In genomic region chr3:13214847-13215472, GRCh38 we compare ENCODE assay signal across 23 cellular contexts.
DNase-seq lines count a peak whose midpoint lies in the region; ATAC-seq and TF ChIP-seq lines count a peak whose summit lies in the region.
"Had no signal": no experiment of that assay in that cellular context is flagged by ENCODE, and none has a peak within 500 bp of the region (broad histone marks: within the 10 kb centered on the region; RNA-seq: fewer than 3 reads in every experiment).

No MANE protein-coding gene starts in this region.

- no peaks in the 10 kb centered on the region for H3K4me1 ChIP-seq in BE2C
- H3K4me1 ChIP-seq: gastroesophageal sphincter, SJSA1, tibial artery had no signal

- TF ChIP-seq CTCF in glutamatergic neuron (IDR thresholded peaks at IDR 0.05; ENCODE audit: partially characterized antibody, unreplicated experiment), result no peak
- TF ChIP-seq CTCF in WTC11 (IDR thresholded peaks at IDR 0.05), result no peak
- no peak for TF ChIP-seq CTCF in BE2C (IDR thresholded peaks at IDR 0.05; ENCODE audit: low read depth, low read length)

- H3K27me3 Mint-ChIP-seq in glutamatergic neuron (ENCODE audit: unreplicated experiment) (peaks cover 5% of the 10 kb centered on the region), WTC11 (ENCODE audit: low read depth) (no peaks in the 10 kb centered on the region)

- DNase-seq in A172 (ENCODE audit: low spot score) (peak; percentile 44), DMS 273 treated with DMSO at 0.1 percent for 48 hours (lab: John Stamatoyannopoulos, UW) (peak; percentile 83), NCI-H524 (lab: John Stamatoyannopoulos, UW) (peak; percentile 76 to 92), glutamatergic neuron (no peak), WTC11 (ENCODE audit: low spot score) (no peak), BE2C (no peak), NOMO-1 treated with dmso at 0.1 percent for 144 hours (lab: John Stamatoyannopoulos, UW; ENCODE audit: unreplicated experiment) (no peak)
- DNase-seq: activated CD4-positive, alpha-beta T cell treated with anti-CD3 and anti-CD28 coated beads, Interleukin-2, amount 50 U/mL, for 4 hours; activated naive CD4-positive, alpha-beta T cell; amniotic stem cell; CD4-positive, alpha-beta memory T cell; central memory CD4-positive, alpha-beta T cell; H7; natural killer cell; NCI-H526; stimulated activated naive CD4-positive, alpha-beta T cell treated with Interleukin-2 at 50 U/mL for 16 hours; T-helper 17 cell; tibial artery had no signal

- POLR2A ChIA-PET in WTC11 (lab: Charles Lee), result no interaction called here

- peaks cover 11% of the 10 kb centered on the region for H3K4me1 Mint-ChIP-seq in glutamatergic neuron (ENCODE audit: low read depth, unreplicated experiment)
- H3K4me1 Mint-ChIP-seq in WTC11, result peaks cover 4% of the 10 kb centered on the region; the same call in 1 of the 2 replicates
- H3K4me1 Mint-ChIP-seq: CD4-positive, alpha-beta memory T cell; natural killer cell had no signal

- CTCF ChIA-PET in WTC11 (lab: Charles Lee), result interaction anchor here (2.0 to 4.1 kb wide), 2 partner anchors 15 to 123 kb away, joined by 6 to 12 read pairs; no protein-coding TSS in a partner anchor

- H3K4me3 ChIP-seq in BE2C (ENCODE audit: low read depth, low read length), result no peak overlapping the region
- H3K4me3 ChIP-seq: gastroesophageal sphincter, SJSA1, skin epidermis, tibial artery had no signal

- H3K36me3 ChIP-seq in BE2C, result no peaks in the 10 kb centered on the region
- H3K36me3 ChIP-seq: gastroesophageal sphincter, SJSA1, tibial artery had no signal

- H3K27me3 ChIP-seq in BE2C, result no peaks in the 10 kb centered on the region
- H3K27me3 ChIP-seq: SJSA1 had no signal

- no peaks in the 10 kb centered on the region for H3K36me3 Mint-ChIP-seq in glutamatergic neuron (ENCODE audit: unreplicated experiment)
- no peaks in the 10 kb centered on the region for H3K36me3 Mint-ChIP-seq in WTC11
- H3K36me3 Mint-ChIP-seq: CD4-positive, alpha-beta memory T cell; natural killer cell had no signal

- H3K9me3 ChIP-seq in BE2C, result no peaks in the 10 kb centered on the region
- H3K9me3 ChIP-seq: gastroesophageal sphincter, SJSA1, tibial artery had no signal

- ATAC-seq in WTC11 (no peak), GM21423 (IDR thresholded peaks at IDR 0.05; ENCODE audit: unreplicated experiment) (no peak)
- ATAC-seq: gastroesophageal sphincter, natural killer cell, T-helper 17 cell had no signal

- no peak overlapping the region for H3K4me3 Mint-ChIP-seq in glutamatergic neuron (ENCODE audit: unreplicated experiment)
- H3K4me3 Mint-ChIP-seq in WTC11, result no peak overlapping the region
- H3K4me3 Mint-ChIP-seq: CD4-positive, alpha-beta memory T cell; natural killer cell; T-helper 17 cell had no signal

- H3K9me3 Mint-ChIP-seq in glutamatergic neuron (ENCODE audit: unreplicated experiment) (peaks cover 9% of the 10 kb centered on the region), WTC11 (no peaks in the 10 kb centered on the region)
- H3K9me3 Mint-ChIP-seq: natural killer cell had no signal

- H3K27ac Mint-ChIP-seq in glutamatergic neuron (ENCODE audit: unreplicated experiment) (peak overlapping the region; percentile 25), WTC11 (no peak overlapping the region; the same call in 1 of the 2 replicates)
- H3K27ac Mint-ChIP-seq: CD4-positive, alpha-beta memory T cell; IgD-negative memory B cell; natural killer cell; T-helper 17 cell had no signal

TF ChIP-seq in WTC11, 78 proteins besides CTCF, POLR2A, EP300 and RAD21:
- no peak for TF ChIP-seq TEAD1 (CRISPR knock-in tag; IDR thresholded peaks at IDR 0.05)
- TF ChIP-seq MYBL2 (CRISPR knock-in tag; IDR thresholded peaks at IDR 0.05), result no peak
- TF ChIP-seq ZNF416 (CRISPR knock-in tag; IDR thresholded peaks at IDR 0.05), result no peak
- no peak for TF ChIP-seq ZNF317 (CRISPR knock-in tag; IDR thresholded peaks at IDR 0.05; ENCODE audit: borderline replicate concordance, low read depth)
- no peak for TF ChIP-seq NR3C1 (CRISPR knock-in tag; conservative IDR thresholded peaks at IDR 0.05; ENCODE audit: low read depth)
- TF ChIP-seq GRHL2 (CRISPR knock-in tag; IDR thresholded peaks at IDR 0.05; ENCODE audit: insufficient replicate concordance, severe bottlenecking), result no peak
- TF ChIP-seq ZNF281 (CRISPR knock-in tag; IDR thresholded peaks at IDR 0.05), result no peak
- TF ChIP-seq EMX1 (CRISPR knock-in tag; IDR thresholded peaks at IDR 0.05), result no peak
- no peak for TF ChIP-seq ZNF219 (CRISPR knock-in tag; IDR thresholded peaks at IDR 0.05; ENCODE audit: borderline replicate concordance)
- no peak for TF ChIP-seq AR (CRISPR knock-in tag; IDR thresholded peaks at IDR 0.05)
- TF ChIP-seq TP53 (CRISPR knock-in tag; IDR thresholded peaks at IDR 0.05), result no peak

Comparison
In these comparisons a context has a peak if more than half of its experiments do, and no peak if none do; other contexts are left out.
1. DNase-seq: peak in A172 (single experiment), DMS 273 treated with DMSO at 0.1 percent for 48 hours (single experiment) and NCI-H524 (2 of 2); none in glutamatergic neuron (single experiment), WTC11 (single experiment), BE2C (single experiment) and NOMO-1 treated with dmso at 0.1 percent for 144 hours (single experiment).